Comparison of ENCODE assay signal across 25 cellular contexts in the genomic region with DNA sequence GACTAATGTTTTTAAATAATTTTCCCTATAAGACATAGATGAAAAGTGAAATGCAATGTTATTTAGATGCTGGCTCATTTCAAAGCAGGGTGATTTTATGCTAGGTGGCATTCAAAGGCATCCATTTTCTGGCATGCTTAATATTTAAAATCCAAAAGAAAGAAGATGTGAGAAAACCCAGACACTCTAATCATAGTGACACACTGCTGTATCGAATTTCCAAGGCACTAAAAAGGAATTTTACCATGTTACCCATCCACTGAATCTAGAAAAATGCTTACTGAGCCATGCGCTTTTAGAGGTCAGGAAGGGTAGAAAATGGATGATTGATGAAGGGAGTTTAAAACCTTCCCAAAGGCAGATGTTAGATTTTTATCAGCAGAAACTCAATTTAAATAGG. TPM values are rescaled to one million over a fixed set of nuclear protein-coding genes. Genes with fewer than 3 reads are reported as not detected.
DNase-seq lines count a peak whose midpoint lies in the region; ATAC-seq, FAIRE-seq and TF ChIP-seq lines count a peak whose summit lies in the region.
"Had no signal": no experiment of that assay in that cellular context is flagged by ENCODE, and none has a peak within 500 bp of the region (broad histone marks: within the 10 kb centered on the region; RNA-seq: fewer than 3 reads in every experiment).

No MANE protein-coding gene starts in this region.

- H3K4me1 ChIP-seq in HEK293 (ENCODE audit: control insufficient read depth, insufficient read depth, low read length) (no peaks in the 10 kb centered on the region), astrocyte (ENCODE audit: insufficient read depth, low read length) (no peaks in the 10 kb centered on the region)
- H3K4me1 ChIP-seq: BE2C had no signal

- TF ChIP-seq POLR2A in GM18505 (IDR thresholded peaks at IDR 0.05; ENCODE audit: borderline replicate concordance, extremely low read depth, insufficient read depth, insufficient read length), result no peak

- H3K27me3 ChIP-seq in astrocyte (ENCODE audit: insufficient read depth, low read length), result no peaks in the 10 kb centered on the region
- H3K27me3 ChIP-seq: BLaER1 treated with 17β-estradiol and CSF1 and Interleukin-3, amounts not matched to agents 10 nM and 100 nM had no signal

- H2AFZ ChIP-seq in astrocyte (ENCODE audit: low read depth, low read length), result no peak overlapping the region

- H4K20me1 ChIP-seq in astrocyte (ENCODE audit: insufficient read depth, low read length), result no peaks in the 10 kb centered on the region
- H4K20me1 ChIP-seq: BLaER1 treated with 17β-estradiol and CSF1 and Interleukin-3, amounts not matched to agents 10 nM and 100 nM had no signal

- H3K27me3 Mint-ChIP-seq in astrocyte (ENCODE audit: low read depth, unreplicated experiment) (no peaks in the 10 kb centered on the region), mesothelial cell of epicardium (ENCODE audit: low read depth) (no peaks in the 10 kb centered on the region), HFFc6 (ENCODE audit: insufficient read depth) (0 out of 2 replicates have a peak, but pooled peaks cover 3% of the 10 kb centered on the region)
- H3K27me3 Mint-ChIP-seq: CD4-positive, alpha-beta T cell had no signal

- H3K9me3 ChIP-seq in HEK293 (ENCODE audit: control insufficient read depth, insufficient read depth, low read depth, low read length) (no peaks in the 10 kb centered on the region), astrocyte (ENCODE audit: insufficient read depth, low read depth, low read length) (no peaks in the 10 kb centered on the region)
- H3K9me3 ChIP-seq: A549; BE2C; BLaER1 treated with 17β-estradiol and CSF1 and Interleukin-3, amounts not matched to agents 10 nM and 100 nM had no signal

- no peak overlapping the region for H3K4me3 Mint-ChIP-seq in astrocyte (ENCODE audit: unreplicated experiment)
- H3K4me3 Mint-ChIP-seq in mesothelial cell of epicardium, result no peak overlapping the region
- no peak overlapping the region for H3K4me3 Mint-ChIP-seq in HFFc6
- H3K4me3 Mint-ChIP-seq: CD14-positive monocyte; CD4-positive, alpha-beta T cell; CD8-positive, alpha-beta memory T cell had no signal

- no peak overlapping the region for H3K4me2 ChIP-seq in astrocyte (ENCODE audit: low read length)
- H3K4me2 ChIP-seq: A549; BLaER1 treated with 17β-estradiol and CSF1 and Interleukin-3, amounts not matched to agents 10 nM and 100 nM had no signal

- H3K36me3 ChIP-seq in HEK293 (ENCODE audit: control insufficient read depth in 2 of 2, insufficient read depth in 1 of 2, low read length in 2 of 2), result no peaks in the 10 kb centered on the region
- H3K36me3 ChIP-seq in astrocyte (ENCODE audit: insufficient read depth, low read length), result no peaks in the 10 kb centered on the region
- H3K36me3 ChIP-seq: BE2C; BLaER1 treated with 17β-estradiol and CSF1 and Interleukin-3, amounts not matched to agents 10 nM and 100 nM had no signal

- no peak overlapping the region for H3K4me3 ChIP-seq in HEK293 (ENCODE audit: low read depth, low read length)
- no peak overlapping the region for H3K4me3 ChIP-seq in astrocyte (ENCODE audit: insufficient read depth, low read depth, low read length)
- H3K4me3 ChIP-seq: A549; BLaER1 treated with 17β-estradiol and CSF1 and Interleukin-3, amounts not matched to agents 10 nM and 100 nM; GM23248 had no signal

- DNase-seq in SK-N-DZ (ENCODE audit: low spot score) (peak; percentile 97), astrocyte (ENCODE audit: low read depth) (peak; percentile 36), mesothelial cell of epicardium (ENCODE audit: low spot score in 2 of 2, unreplicated experiment in 2 of 2) (no peak), DMS 273 treated with DMSO at 0.1 percent for 48 hours (lab: John Stamatoyannopoulos, UW) (no peak), HFFc6 (no peak)
- DNase-seq: 8988T; ACHN; AML-193; BE2C; CD4-positive, alpha-beta T cell; CD8-positive, alpha-beta memory T cell; DMS153; DND-41; GM23248; H7; HCEC 1CT had no signal

- H3K9me3 Mint-ChIP-seq in astrocyte (ENCODE audit: unreplicated experiment) (no peaks in the 10 kb centered on the region), mesothelial cell of epicardium (peaks cover 4% of the 10 kb centered on the region), HFFc6 (no peaks in the 10 kb centered on the region)
- H3K9me3 Mint-ChIP-seq: CD14-positive monocyte; CD4-positive, alpha-beta T cell; CD8-positive, alpha-beta memory T cell had no signal

- ATAC-seq in GM18505 (IDR thresholded peaks at IDR 0.05; ENCODE audit: unreplicated experiment), result no peak
- no peak for ATAC-seq in HG03469 (IDR thresholded peaks at IDR 0.05; ENCODE audit: unreplicated experiment)
- ATAC-seq: A549 had no signal

- POLR2A ChIA-PET in HEK293 (lab: Yijun Ruan, JAX), result no interaction called here

- TF ChIP-seq CTCF in HEK293 (tag by site-specific recombination; IDR thresholded peaks at IDR 0.05) (no peak), astrocyte (IDR thresholded peaks at IDR 0.05; ENCODE audit: insufficient read depth, low read depth, low read length) (no peak), mesothelial cell of epicardium (IDR thresholded peaks at IDR 0.05; ENCODE audit: unreplicated experiment) (no peak), HFFc6 (IDR thresholded peaks at IDR 0.05) (no peak)

- FAIRE-seq in astrocyte (lab: Jason Lieb, UNC), result no peak
- FAIRE-seq: A549, GM12892, GM19239, H1 had no signal

- no peaks in the 10 kb centered on the region for H3K79me2 ChIP-seq in astrocyte (ENCODE audit: insufficient read depth, low read length)

- H3K36me3 Mint-ChIP-seq in astrocyte (ENCODE audit: low read depth, unreplicated experiment) (peaks cover 2% of the 10 kb centered on the region), mesothelial cell of epicardium (no peaks in the 10 kb centered on the region), HFFc6 (ENCODE audit: low read depth) (peaks cover 18% of the 10 kb centered on the region)
- H3K36me3 Mint-ChIP-seq: CD14-positive monocyte had no signal

- H3K9ac ChIP-seq in astrocyte (ENCODE audit: low read length), result no peak overlapping the region
- H3K9ac ChIP-seq: BLaER1 treated with 17β-estradiol and CSF1 and Interleukin-3, amounts not matched to agents 10 nM and 100 nM; GM23248 had no signal

- no peak overlapping the region for H3K27ac Mint-ChIP-seq in astrocyte (ENCODE audit: unreplicated experiment)
- H3K27ac Mint-ChIP-seq in mesothelial cell of epicardium, result peak overlapping the region; percentile 54
- H3K27ac Mint-ChIP-seq in HFFc6, result no peak overlapping the region
- H3K27ac Mint-ChIP-seq: CD14-positive monocyte; CD4-positive, alpha-beta T cell had no signal

- CTCF ChIA-PET in HEK293 (lab: Yijun Ruan, JAX), result no interaction called here

- H3K27ac ChIP-seq in HEK293 (ENCODE audit: extremely low read depth, low read depth, low read length), result no peak overlapping the region
- no peak overlapping the region for H3K27ac ChIP-seq in astrocyte (ENCODE audit: low read depth, low read length)
- H3K27ac ChIP-seq: A549; BLaER1 treated with 17β-estradiol and CSF1 and Interleukin-3, amounts not matched to agents 10 nM and 100 nM; GM23248 had no signal

- H3K4me1 Mint-ChIP-seq in astrocyte (ENCODE audit: low read depth, unreplicated experiment), result peaks cover 5% of the 10 kb centered on the region
- peaks cover 21% of the 10 kb centered on the region for H3K4me1 Mint-ChIP-seq in mesothelial cell of epicardium
- peaks cover 34% of the 10 kb centered on the region for H3K4me1 Mint-ChIP-seq in HFFc6 (ENCODE audit: low read depth)
- H3K4me1 Mint-ChIP-seq: CD14-positive monocyte had no signal

TF ChIP-seq in HEK293, 187 proteins besides CTCF, POLR2A, EP300 and RAD21 (continues in another document):
- TF ChIP-seq, protein P1, sequence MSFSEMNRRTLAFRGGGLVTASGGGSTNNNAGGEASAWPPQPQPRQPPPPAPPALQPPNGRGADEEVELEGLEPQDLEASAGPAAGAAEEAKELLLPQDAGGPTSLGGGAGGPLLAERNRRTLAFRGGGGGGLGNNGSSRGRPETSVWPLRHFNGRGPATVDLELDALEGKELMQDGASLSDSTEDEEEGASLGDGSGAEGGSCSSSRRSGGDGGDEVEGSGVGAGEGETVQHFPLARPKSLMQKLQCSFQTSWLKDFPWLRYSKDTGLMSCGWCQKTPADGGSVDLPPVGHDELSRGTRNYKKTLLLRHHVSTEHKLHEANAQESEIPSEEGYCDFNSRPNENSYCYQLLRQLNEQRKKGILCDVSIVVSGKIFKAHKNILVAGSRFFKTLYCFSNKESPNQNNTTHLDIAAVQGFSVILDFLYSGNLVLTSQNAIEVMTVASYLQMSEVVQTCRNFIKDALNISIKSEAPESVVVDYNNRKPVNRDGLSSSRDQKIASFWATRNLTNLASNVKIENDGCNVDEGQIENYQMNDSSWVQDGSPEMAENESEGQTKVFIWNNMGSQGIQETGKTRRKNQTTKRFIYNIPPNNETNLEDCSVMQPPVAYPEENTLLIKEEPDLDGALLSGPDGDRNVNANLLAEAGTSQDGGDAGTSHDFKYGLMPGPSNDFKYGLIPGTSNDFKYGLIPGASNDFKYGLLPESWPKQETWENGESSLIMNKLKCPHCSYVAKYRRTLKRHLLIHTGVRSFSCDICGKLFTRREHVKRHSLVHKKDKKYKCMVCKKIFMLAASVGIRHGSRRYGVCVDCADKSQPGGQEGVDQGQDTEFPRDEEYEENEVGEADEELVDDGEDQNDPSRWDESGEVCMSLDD (tag by site-specific recombination; IDR thresholded peaks at IDR 0.05), result no peak
- TF ChIP-seq ZNF777 (tag by site-specific recombination; IDR thresholded peaks at IDR 0.05; ENCODE audit: borderline replicate concordance), result no peak

RNA-seq across cellular contexts. Expression of a gene that starts 24.0 kb away (rescaled TPM):
- polyA plus RNA-seq in SK-N-DZ (2014; cell fraction: cytosol; rRNA removed), result 5.9 and 7.1 TPM in 2 replicates
- 4.6 and 5.6 TPM in 2 replicates for polyA plus RNA-seq in SK-N-DZ (2014; cell fraction: nucleus; rRNA removed)
- total RNA-seq in astrocyte (0.26 and 0.30 TPM in 2 replicates), mesothelial cell of epicardium (1.3 to 2.7 TPM (median 1.5 TPM) in 3 replicates)
- total RNA-seq in HFFc6 (2021; fragmentation: NEBNext Ultra II Directional; extraction: Animal tissue kit (Norgen Biotek cat#: 25700)), result 1 to 10 TPM; 1.7 to 3.5 (median 2.8) TPM
- total RNA-seq: CD4-positive, alpha-beta T cell; H1; H7 had no signal
- polyA plus RNA-seq: CD14-positive monocyte; CD8-positive, alpha-beta memory T cell; H1 had no signal

RNA-seq across cellular contexts. Expression of a gene that starts 45.1 kb away (rescaled TPM):
- polyA plus RNA-seq in SK-N-DZ (2014; cell fraction: cytosol; rRNA removed), result 121 and 122 TPM in 2 replicates
- 382 and 397 TPM in 2 replicates for polyA plus RNA-seq in SK-N-DZ (2014; cell fraction: nucleus; rRNA removed)
- total RNA-seq in astrocyte (28.6 and 31.0 TPM in 2 replicates), mesothelial cell of epicardium (77.2 to 77.8 TPM (median 77.2 TPM) in 3 replicates)
- total RNA-seq in HFFc6 (2021; fragmentation: NEBNext Ultra II Directional; extraction: Animal tissue kit (Norgen Biotek cat#: 25700)), result 10 to 100 TPM; 16.1 to 18.9 (median 18.5) TPM

Comparison
In these comparisons a context has a peak if more than half of its experiments do, and no peak if none do; other contexts are left out.
1. DNase-seq: peak in SK-N-DZ (single experiment) and astrocyte (single experiment); none in mesothelial cell of epicardium (0 of 2), DMS 273 treated with DMSO at 0.1 percent for 48 hours (single experiment) and HFFc6 (single experiment).